20 cellular contexts compared by ENCODE assay signal in genomic region chr20:61873651-61874420, GRCh38.
"Had no signal": no experiment of that assay in that cellular context is flagged by ENCODE, and none has a peak within 500 bp of the region (broad histone marks: within the 10 kb centered on the region; RNA-seq: fewer than 3 reads in every experiment).

No MANE protein-coding gene starts in this region.

- H3K27me3 ChIP-seq: Peyer's patch had no signal

- H3K4me1 ChIP-seq: Peyer's patch, SJCRH30 had no signal

- ATAC-seq: SK-N-SH treated with all-trans-retinoic acid at 6 μM for 48 hours had no signal

- H3K4me3 ChIP-seq: Peyer's patch, SJCRH30, SK-N-MC had no signal

- H3K9me3 ChIP-seq: Peyer's patch had no signal

- H3K36me3 ChIP-seq: Peyer's patch, SJCRH30 had no signal

- DNase-seq: KBM-7, MM.1S, MV-4-11, NCI-H1417 treated with DMSO at 0.1 percent for 48 hours, NCI-H1436 treated with DMSO at 0.1 percent for 48 hours, NCI-H1694 treated with DMSO at 0.1 percent for 48 hours, NCI-H187 treated with DMSO at 0.1 percent for 48 hours, NCI-H2029, NCI-H2081, NCI-H2171 treated with DMSO at 0.1 percent for 48 hours, NCI-H2227 treated with DMSO at 0.1 percent for 48 hours, NCI-H446, NCI-H510A treated with DMSO at 0.1 percent for 48 hours, NCI-H524 treated with DMSO at 0.1 percent for 48 hours, Peyer's patch, SIG-M5 had no signal

- H3K4me2 ChIP-seq: KMS-11 had no signal

- H3K9ac ChIP-seq: KMS-11 had no signal

- H3K27ac ChIP-seq: KMS-11, Peyer's patch, SJCRH30, SK-N-MC had no signal
